ENCODE assay signal across 8 cellular contexts in genomic region chr14:53151867-53152626, GRCh38. TPM values are rescaled to one million over a fixed set of nuclear protein-coding genes. Genes with fewer than 3 reads are reported as not detected.
A peak's percentile ranks its signal among the peaks of the same experiment; 100 is the strongest.
DNase-seq lines count a peak whose midpoint lies in the region; ATAC-seq and TF ChIP-seq lines count a peak whose summit lies in the region.

No MANE protein-coding gene starts in this region.

- H3K4me1 Mint-ChIP-seq in Calu3 (ENCODE audit: low read depth, unreplicated experiment): peaks cover 12% of the 10 kb centered on the region

- H3K27me3 Mint-ChIP-seq in Calu3 (ENCODE audit: unreplicated experiment): no peaks in the 10 kb centered on the region

- peaks cover 28% of the 10 kb centered on the region for H3K36me3 Mint-ChIP-seq in Calu3 (ENCODE audit: insufficient read depth, unreplicated experiment)
- H3K36me3 Mint-ChIP-seq in activated naive CD4-positive, alpha-beta T cell treated with anti-CD3 and anti-CD28 coated beads, Interleukin-2, amount 50 U/mL, for 72 hours: peaks cover 29 to 38% of the 10 kb centered on the region in 2 donors

- H3K27me3 ChIP-seq in SJCRH30 (no peaks in the 10 kb centered on the region), parathyroid adenoma (ENCODE audit: control insufficient read depth, insufficient read depth, low read length) (no peaks in the 10 kb centered on the region), transverse colon (no peaks in the 10 kb centered on the region)

- H3K4me3 Mint-ChIP-seq in Calu3 (ENCODE audit: low read depth, unreplicated experiment): peak overlapping the region; percentile 100

- H3K4me1 ChIP-seq in SJCRH30 (peaks cover 5% of the 10 kb centered on the region), parathyroid adenoma (peaks cover 11% of the 10 kb centered on the region), transverse colon (peaks cover 0 to 27% (median 7%) of the 10 kb centered on the region in 4 donors)

- in situ Hi-C loops in transverse colon (cut with MboI; ENCODE audit: low pct_ligation_motif_present in 1 of 4, low pct_unique_long_range_greater_than_20kb in 1 of 4, low sequenced_read_pairs in 3 of 4): no loop called here

- H3K4me3 ChIP-seq in SJCRH30 (peak overlapping the region; percentile 97), parathyroid adenoma (ENCODE audit: low read depth, low read length) (peak overlapping the region; percentile 77), transverse colon (peak overlapping the region; percentile 67 to 92 (median 82))

- peak; percentile 17 for ATAC-seq in GM21390 (IDR thresholded peaks at IDR 0.05; ENCODE audit: unreplicated experiment)
- peak; percentile 30 to 34 for ATAC-seq in activated naive CD4-positive, alpha-beta T cell treated with anti-CD3 and anti-CD28 coated beads, Interleukin-2, amount 50 U/mL, for 72 hours

- no TSS peak for BruUV-seq in Calu3 (replicated peaks; lab: Mats Ljungman, UMichigan)

- H3K9me3 Mint-ChIP-seq in Calu3 (ENCODE audit: low read depth, unreplicated experiment): no peaks in the 10 kb centered on the region
- H3K9me3 Mint-ChIP-seq in activated naive CD4-positive, alpha-beta T cell treated with anti-CD3 and anti-CD28 coated beads, Interleukin-2, amount 50 U/mL, for 72 hours: no peaks in the 10 kb centered on the region

- DNase-seq in Calu3 (peak; percentile 60), HuH-7 (ENCODE audit: low spot score) (peak; percentile 50), SJCRH30 (peak; percentile 54 to 63), head of caudate nucleus (peak; percentile 16 to 77 (median 58)), transverse colon (peak; percentile 61)
- peak; percentile 62 to 73 for DNase-seq in activated naive CD4-positive, alpha-beta T cell treated with anti-CD3 and anti-CD28 coated beads, Interleukin-2, amount 50 U/mL, for 72 hours (ENCODE audit: low spot score in 2 of 2)

- peak; percentile 24 for TF ChIP-seq POLR2A in transverse colon (IDR thresholded peaks at IDR 0.05)

- intact Hi-C loops in Calu3 (cut with micrococcal nuclease; ENCODE audit: unreplicated experiment) (no loop called here), head of caudate nucleus (cut with DNase I) (no loop called here), transverse colon (cut with DNase I; ENCODE audit: low total_unique reads) (no loop called here)

- H2AFZ ChIP-seq in parathyroid adenoma: peak overlapping the region; percentile 100

- H3K9ac ChIP-seq in parathyroid adenoma: peak overlapping the region; percentile 21

- H3K27ac ChIP-seq in SJCRH30 (peak overlapping the region; percentile 74), parathyroid adenoma (peak overlapping the region; percentile 83), transverse colon (peak overlapping the region; percentile 91 to 96 (median 93))

- CTCF ChIA-PET in Calu3 (lab: Charles Lee): interaction anchor here (0.7 to 1.8 kb wide), 3 partner anchors 17 to 203 kb away, joined by 3 to 4 read pairs (median 3); no protein-coding TSS in a partner anchor

- TF ChIP-seq EP300 in transverse colon (IDR thresholded peaks at IDR 0.05; ENCODE audit: low read depth): no peak

- H3K9me3 ChIP-seq in SJCRH30 (replicated peaks): no peaks in the 10 kb centered on the region
- no peaks in the 10 kb centered on the region for H3K9me3 ChIP-seq in parathyroid adenoma (ENCODE audit: control insufficient read depth, low read length)
- H3K9me3 ChIP-seq in transverse colon: no peaks in the 10 kb centered on the region

- H3K27ac Mint-ChIP-seq in Calu3 (ENCODE audit: unreplicated experiment): peak overlapping the region; percentile 82
- peak overlapping the region; percentile 95 to 99 for H3K27ac Mint-ChIP-seq in activated naive CD4-positive, alpha-beta T cell treated with anti-CD3 and anti-CD28 coated beads, Interleukin-2, amount 50 U/mL, for 72 hours

- 0% methylated on average over 53 of the region's 57 CpGs; no CpG with 5 or more reads in 1 of the 2 donors for WGBS in transverse colon (ENCODE audit: low coverage in 1 of 2), 2 donors

- H3K79me2 ChIP-seq in parathyroid adenoma: peaks cover 29% of the 10 kb centered on the region

- no peak for TF ChIP-seq CTCF in Calu3 (IDR thresholded peaks at IDR 0.05; ENCODE audit: unreplicated experiment)
- TF ChIP-seq CTCF in parathyroid adenoma (IDR thresholded peaks at IDR 0.05): no peak
- TF ChIP-seq CTCF in transverse colon (IDR thresholded peaks at IDR 0.05): peak in 2 of 5 experiments; percentile 5 to 13

- peak overlapping the region; percentile 70 for H3K4me2 ChIP-seq in parathyroid adenoma (ENCODE audit: low read length)

- H3K36me3 ChIP-seq in SJCRH30 (0 out of 2 replicates have a peak, but pooled peaks cover 5% of the 10 kb centered on the region), parathyroid adenoma (ENCODE audit: control insufficient read depth, insufficient read depth, low read length) (no peaks in the 10 kb centered on the region), transverse colon (no peaks in the 10 kb centered on the region)

RNA-seq across cellular contexts. Expression of gene DDHD1, which starts 1.1 kb away (rescaled TPM):
- total RNA-seq in Calu3 (2022): 12.7 and 14.0 TPM in 2 replicates
- 34.0 and 41.3 TPM in 2 replicates for total RNA-seq in SJCRH30 (2014; rRNA removed; shearing (Covaris generic))
- total RNA-seq in activated naive CD4-positive, alpha-beta T cell treated with anti-CD3 and anti-CD28 coated beads, Interleukin-2, amount 50 U/mL, for 72 hours: 10 to 100 TPM; 35.3 to 50.1 TPM
- total RNA-seq in transverse colon: 10 to 100 TPM in 3 of 4 donors, 1 to 10 TPM in 1; 6.4 to 20.5 (median 13.7) TPM

Comparison
In these comparisons a context has a peak if more than half of its experiments do, and no peak if none do; other contexts are left out.
1. Peak in every context shown above with its lines: DNase-seq, ATAC-seq, H3K4me3 ChIP-seq and H3K27ac ChIP-seq.